2 cellular contexts compared by ENCODE assay signal in the genomic region with DNA sequence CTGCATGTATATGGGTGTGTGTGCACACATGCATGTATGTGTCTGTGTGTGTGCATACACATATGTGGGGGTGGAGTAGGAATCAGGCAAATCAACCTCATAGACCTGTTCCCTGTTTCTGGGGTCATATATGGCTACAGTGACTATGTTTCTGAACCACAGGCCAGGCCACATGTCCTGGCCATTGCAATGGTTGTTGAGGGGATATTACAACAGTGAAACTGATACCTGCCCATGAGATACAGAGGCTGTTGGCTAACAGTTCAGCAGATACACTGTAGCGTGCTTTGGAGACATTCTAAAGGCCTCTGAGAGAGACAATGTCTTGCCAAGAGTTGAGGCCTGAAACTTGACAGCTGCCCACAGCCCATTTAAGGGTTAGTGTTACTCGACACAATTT.
TF ChIP-seq lines count a peak whose summit lies in the region.

No MANE protein-coding gene starts in this region.

TF ChIP-seq in SK-N-SH, 30 proteins besides CTCF, POLR2A, EP300 and RAD21 (continued from another document):
- TF ChIP-seq, protein P1, sequence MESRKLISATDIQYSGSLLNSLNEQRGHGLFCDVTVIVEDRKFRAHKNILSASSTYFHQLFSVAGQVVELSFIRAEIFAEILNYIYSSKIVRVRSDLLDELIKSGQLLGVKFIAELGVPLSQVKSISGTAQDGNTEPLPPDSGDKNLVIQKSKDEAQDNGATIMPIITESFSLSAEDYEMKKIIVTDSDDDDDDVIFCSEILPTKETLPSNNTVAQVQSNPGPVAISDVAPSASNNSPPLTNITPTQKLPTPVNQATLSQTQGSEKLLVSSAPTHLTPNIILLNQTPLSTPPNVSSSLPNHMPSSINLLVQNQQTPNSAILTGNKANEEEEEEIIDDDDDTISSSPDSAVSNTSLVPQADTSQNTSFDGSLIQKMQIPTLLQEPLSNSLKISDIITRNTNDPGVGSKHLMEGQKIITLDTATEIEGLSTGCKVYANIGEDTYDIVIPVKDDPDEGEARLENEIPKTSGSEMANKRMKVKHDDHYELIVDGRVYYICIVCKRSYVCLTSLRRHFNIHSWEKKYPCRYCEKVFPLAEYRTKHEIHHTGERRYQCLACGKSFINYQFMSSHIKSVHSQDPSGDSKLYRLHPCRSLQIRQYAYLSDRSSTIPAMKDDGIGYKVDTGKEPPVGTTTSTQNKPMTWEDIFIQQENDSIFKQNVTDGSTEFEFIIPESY (IDR thresholded peaks at IDR 0.05; ENCODE audit: borderline replicate concordance, low read depth), result no peak
- no peak for TF ChIP-seq TAF1 (IDR thresholded peaks at IDR 0.05; ENCODE audit: borderline replicate concordance, low read depth, low read length)
- no peak for TF ChIP-seq EZH2phosphoT487 (IDR thresholded peaks at IDR 0.05; ENCODE audit: borderline replicate concordance, low read depth)

TF ChIP-seq in HEK293T, 16 proteins besides CTCF, POLR2A, EP300 and RAD21 (continued from another document):
- TF ChIP-seq CTBP1 (IDR thresholded peaks at IDR 0.05; ENCODE audit: borderline replicate concordance) (no peak), HDGF (IDR thresholded peaks at IDR 0.05; ENCODE audit: borderline replicate concordance) (no peak), FOXM1 (IDR thresholded peaks at IDR 0.05; ENCODE audit: borderline replicate concordance) (no peak), L3MBTL2 (conservative IDR thresholded peaks at IDR 0.05) (no peak), FOXA1 (IDR thresholded peaks at IDR 0.05) (no peak), SUZ12 (IDR thresholded peaks at IDR 0.05) (no peak), ARNT (IDR thresholded peaks at IDR 0.05) (no peak), ELF4 (IDR thresholded peaks at IDR 0.05) (no peak), TARDBP (IDR thresholded peaks at IDR 0.05) (no peak), BHLHE40 (IDR thresholded peaks at IDR 0.05; ENCODE audit: borderline replicate concordance) (no peak), FOXK2 (IDR thresholded peaks at IDR 0.05) (no peak)
